ENCODE assay signal across 20 cellular contexts in genomic region chr6:143264291-143264834, GRCh38.
DNase-seq lines count a peak whose midpoint lies in the region; ATAC-seq, FAIRE-seq and TF ChIP-seq lines count a peak whose summit lies in the region.
"Had no signal": no experiment of that assay in that cellular context is flagged by ENCODE, and none has a peak within 500 bp of the region (broad histone marks: within the 10 kb centered on the region; RNA-seq: fewer than 3 reads in every experiment).

No MANE protein-coding gene starts in this region.

- no peak overlapping the region for H3K9ac ChIP-seq in H1 (replicated peaks in 1 of 4; ENCODE audit: extremely low read depth in 1 of 4, low read depth in 3 of 4, low read length in 3 of 4)

- no peaks in the 10 kb centered on the region for H3F3A ChIP-seq in GM23338 (replicated peaks; ENCODE audit: low read depth)

- H2AFZ ChIP-seq in GM23338, result no peak overlapping the region
- no peak overlapping the region for H2AFZ ChIP-seq in H1 (ENCODE audit: low read length)

- H3K79me2 ChIP-seq in GM23338 (replicated peaks; ENCODE audit: insufficient read depth) (no peaks in the 10 kb centered on the region), H1 (ENCODE audit: control insufficient read depth in 1 of 2, insufficient read depth in 2 of 2, low read length in 2 of 2) (no peaks in the 10 kb centered on the region)

- H3K9me3 Mint-ChIP-seq in GM23338, result peaks cover 4% of the 10 kb centered on the region; the same call in 1 of the 3 replicates

- H3K4me3 Mint-ChIP-seq in GM23338, result no peak overlapping the region
- H3K4me3 Mint-ChIP-seq: brain had no signal

- no peak overlapping the region for H2BK5ac ChIP-seq in H1 (ENCODE audit: low read depth, low read length)

- peaks cover 17% of the 10 kb centered on the region for H3K4me1 Mint-ChIP-seq in GM23338

- peaks cover 6% of the 10 kb centered on the region; the same call in 1 of the 2 replicates for H3K9me2 ChIP-seq in GM23338 (ENCODE audit: insufficient read depth)

- whole genome bisulfite sequencing in H1 (ENCODE audit: extremely low coverage in 1 of 2, insufficient coverage in 1 of 2, insufficient read length in 1 of 2, insufficient replicate concordance in 2 of 2, low coverage in 1 of 2, low lambda C conversion rate in 2 of 2, missing lambda C conversion rate in 1 of 2), 2 experiments, result 94% methylated on average over 5 of the region's 5 CpGs; no CpG with 5 or more reads in 1 of the 2 experiments

- H3K36me3 ChIP-seq in GM23338 (ENCODE audit: insufficient read depth), result no peaks in the 10 kb centered on the region
- no peaks in the 10 kb centered on the region for H3K36me3 ChIP-seq in H1 (ENCODE audit: control insufficient read depth in 2 of 4, insufficient read depth in 4 of 4, low read length in 3 of 4)
- no peaks in the 10 kb centered on the region for H3K36me3 ChIP-seq in upper lobe of right lung
- H3K36me3 ChIP-seq: adrenal gland, heart right ventricle had no signal

- H3K18ac ChIP-seq in H1 (ENCODE audit: extremely low read depth, low read length), result no peak overlapping the region

- no peak overlapping the region for H3K4ac ChIP-seq in H1 (replicated peaks; ENCODE audit: insufficient read length, low read depth, low read length)

- peaks cover 7% of the 10 kb centered on the region for H3K36me3 Mint-ChIP-seq in GM23338 (ENCODE audit: low read depth)

- no peaks in the 10 kb centered on the region for H3K23me2 ChIP-seq in H1 (ENCODE audit: low read depth, low read length)

- POLR2A ChIA-PET in H1 (lab: Charles Lee; ENCODE audit: partially characterized antibody), result no interaction called here

- peak overlapping the region; percentile 7 for H3K56ac ChIP-seq in H1 (replicated peaks; ENCODE audit: insufficient read length, low read depth, low read length)

- peak; percentile 48 for DNase-seq in COR-L47 (lab: John Stamatoyannopoulos, UW)
- no peak for DNase-seq in GM23338 (ENCODE audit: low spot score)
- peak; percentile 41 for DNase-seq in NCI-H345 treated with DMSO at 0.1 percent for 48 hours (lab: John Stamatoyannopoulos, UW; ENCODE audit: unreplicated experiment)
- no peak for DNase-seq in H1 (ENCODE audit: low read depth in 1 of 2, low spot score in 2 of 2)
- no peak for DNase-seq in upper lobe of right lung
- DNase-seq: activated CD4-positive, alpha-beta T cell treated with anti-CD3 and anti-CD28 coated beads for 4 hours; activated naive CD4-positive, alpha-beta T cell treated with Interleukin-2 at 50 U/mL for 16 hours; activated T-cell treated with anti-CD3 and anti-CD28 coated beads, Interleukin-2, amount 50 U/mL, for 48 hours; adrenal gland; effector CD8-positive, alpha-beta T cell; erythroblast; heart right ventricle; mammary epithelial cell; stimulated activated CD4-positive, alpha-beta T cell treated with anti-CD3 and anti-CD28 coated beads, Interleukin-15, amount 100 ng/mL, for 24 hours; stimulated activated naive CD8-positive, alpha-beta T cell treated with anti-CD3 and anti-CD28 coated beads, Interleukin-15, Interleukin-2, amounts not matched to agents 100 U/mL and 50 U/mL, for 24 hours had no signal

- H3K4me2 ChIP-seq in GM23338 (0 out of 2 replicates have a peak overlapping the region, but pooled peaks have one; percentile 12), H1 (ENCODE audit: insufficient read depth in 1 of 2, low read depth in 2 of 2, low read length in 2 of 2) (peak overlapping the region in 1 of 2 experiments; percentile 46; a peak in 1 of 4 replicates)

- H3K9me3 ChIP-seq in H1 (ENCODE audit: insufficient read depth in 2 of 2, low read depth in 1 of 2, low read length in 1 of 2) (peaks cover 0 to 2% of the 10 kb centered on the region in 2 experiments; a peak in 1 of 4 replicates), upper lobe of right lung (peaks cover 3% of the 10 kb centered on the region)
- H3K9me3 ChIP-seq: adrenal gland had no signal

- intact Hi-C loops in upper lobe of right lung (cut with DNase I), result no loop called here

- no peak overlapping the region for H2BK15ac ChIP-seq in H1 (ENCODE audit: low read length)

- no peak overlapping the region for H4K8ac ChIP-seq in H1 (ENCODE audit: extremely low read depth, insufficient read depth, low read length)

- H3K4me3 ChIP-seq in GM23338 (no peak overlapping the region), H1 (ENCODE audit: extremely low read depth in 1 of 4, insufficient read depth in 2 of 4, low read depth in 3 of 4, low read length in 4 of 4) (no peak overlapping the region), upper lobe of right lung (no peak overlapping the region)
- H3K4me3 ChIP-seq: adrenal gland, heart right ventricle had no signal

- 0 out of 2 replicates have a peak overlapping the region, but pooled peaks have one; percentile 56 for H2BK20ac ChIP-seq in H1 (ENCODE audit: low read length)

- H4K5ac ChIP-seq in H1 (ENCODE audit: insufficient read length, low read depth, low read length), result no peak overlapping the region

- H2BK12ac ChIP-seq in H1 (ENCODE audit: low read depth, low read length), result no peak overlapping the region

- no peak for TF ChIP-seq RAD21 in H1 (IDR thresholded peaks at IDR 0.05 in 1 of 2, conservative IDR thresholded peaks at IDR 0.05 in 1 of 2; ENCODE audit: low read depth in 2 of 2, low read length in 2 of 2)

- peaks cover 31% of the 10 kb centered on the region for H3K4me1 ChIP-seq in GM23338 (ENCODE audit: insufficient read depth)
- peaks cover 0 to 10% (median 5%) of the 10 kb centered on the region in 4 experiments for H3K4me1 ChIP-seq in H1 (replicated peaks in 1 of 4; ENCODE audit: control insufficient read depth in 3 of 4, insufficient read depth in 4 of 4, low read length in 3 of 4)
- H3K4me1 ChIP-seq in upper lobe of right lung, result no peaks in the 10 kb centered on the region
- H3K4me1 ChIP-seq: adrenal gland had no signal

- H3K79me1 ChIP-seq in H1 (ENCODE audit: low read depth, low read length), result no peaks in the 10 kb centered on the region

- H4K20me1 ChIP-seq in GM23338 (replicated peaks; ENCODE audit: insufficient read depth), result no peaks in the 10 kb centered on the region
- H4K20me1 ChIP-seq in H1 (replicated peaks in 1 of 2; ENCODE audit: control insufficient read depth in 1 of 2, insufficient read depth in 2 of 2, low read length in 2 of 2), result no peaks in the 10 kb centered on the region

- no peak overlapping the region for H4K91ac ChIP-seq in H1 (replicated peaks; ENCODE audit: insufficient read length, low read length)

- H3K14ac ChIP-seq in H1 (ENCODE audit: insufficient read length), result no peak overlapping the region

- ATAC-seq in GM23338 (no peak), HG03432 (IDR thresholded peaks at IDR 0.05; ENCODE audit: unreplicated experiment) (no peak), GM18519 (IDR thresholded peaks at IDR 0.05; ENCODE audit: low FRiP score, unreplicated experiment) (no peak), upper lobe of right lung (no peak)
- ATAC-seq: heart right ventricle; sciatic nerve; stimulated activated naive CD8-positive, alpha-beta T cell treated with anti-CD3 and anti-CD28 coated beads, Interleukin-15, Interleukin-2, amounts not matched to agents 100 U/mL and 50 U/mL, for 24 hours had no signal

- no peak for TF ChIP-seq POLR2A in H1 (IDR thresholded peaks at IDR 0.05; ENCODE audit: control extremely low read depth in 1 of 2, low read depth in 2 of 2, low read length in 2 of 2)

- no peak overlapping the region for H2AK5ac ChIP-seq in H1 (ENCODE audit: low read depth, low read length)

- H3K23ac ChIP-seq in H1 (ENCODE audit: insufficient read length), result no peak overlapping the region

- no peaks in the 10 kb centered on the region for H3K27me3 ChIP-seq in GM23338 (ENCODE audit: insufficient read depth)
- H3K27me3 ChIP-seq in H1 (replicated peaks in 1 of 4; ENCODE audit: control insufficient read depth in 3 of 4, extremely low read depth in 1 of 4, insufficient read depth in 3 of 4, low read length in 3 of 4), result no peaks in the 10 kb centered on the region
- no peaks in the 10 kb centered on the region for H3K27me3 ChIP-seq in upper lobe of right lung
- H3K27me3 ChIP-seq: adrenal gland, heart right ventricle had no signal

- no peak for TF ChIP-seq EP300 in H1 (IDR thresholded peaks at IDR 0.05; ENCODE audit: borderline replicate concordance in 1 of 2, low read depth in 2 of 2, low read length in 2 of 2)

- H2BK120ac ChIP-seq in H1 (replicated peaks; ENCODE audit: low read depth, low read length), result no peak overlapping the region

- FAIRE-seq in H1 (lab: Jason Lieb, UNC), result no peak
- FAIRE-seq: GM19239 had no signal

- no peak for TF ChIP-seq CTCF in GM23338 (conservative IDR thresholded peaks at IDR 0.05; ENCODE audit: low read depth in 2 of 2)
- no peak for TF ChIP-seq CTCF in H1 (IDR thresholded peaks at IDR 0.05; ENCODE audit: control extremely low read depth in 1 of 3, insufficient read depth in 1 of 3, low read depth in 1 of 3, low read length in 3 of 3)
- TF ChIP-seq CTCF in upper lobe of right lung (IDR thresholded peaks at IDR 0.05), result no peak

- peak overlapping the region; percentile 80; the same call in 1 of the 2 replicates for H3K27ac ChIP-seq in GM23338 (ENCODE audit: low read depth)
- no peak overlapping the region for H3K27ac ChIP-seq in H1 (ENCODE audit: low read depth, low read length)
- no peak overlapping the region for H3K27ac ChIP-seq in upper lobe of right lung
- H3K27ac ChIP-seq: adrenal gland, heart right ventricle had no signal

- CTCF ChIA-PET in H1 (lab: Charles Lee; ENCODE audit: partially characterized antibody), result no interaction called here

- peak overlapping the region; percentile 13; the same call in 1 of the 2 replicates for H3K27ac Mint-ChIP-seq in GM23338

- H3K27me3 Mint-ChIP-seq in GM23338 (ENCODE audit: insufficient read depth, low read depth, poor library complexity), result peaks cover 5% of the 10 kb centered on the region
- H3K27me3 Mint-ChIP-seq: brain had no signal

TF ChIP-seq in GM23338, 12 proteins besides CTCF, POLR2A, EP300 and RAD21 (continues in another document):
- TF ChIP-seq EZH2phosphoT487 (IDR thresholded peaks at IDR 0.05; ENCODE audit: unreplicated experiment) (no peak), ZNF331 (CRISPR knock-in tag; IDR thresholded peaks at IDR 0.05; ENCODE audit: low read depth) (no peak)

TF ChIP-seq in H1, 55 proteins besides CTCF, POLR2A, EP300 and RAD21 (continues in another document):
- TF ChIP-seq SUZ12 (IDR thresholded peaks at IDR 0.05; ENCODE audit: low read length) (no peak), SP2 (IDR thresholded peaks at IDR 0.05; ENCODE audit: low read length) (no peak), CHD1 (IDR thresholded peaks at IDR 0.05; ENCODE audit: low read depth, low read length) (no peak), TAF7 (optimal IDR thresholded peaks at IDR 0.05; ENCODE audit: borderline replicate concordance, low read depth, low read length) (no peak), USF2 (IDR thresholded peaks at IDR 0.05; ENCODE audit: low read length) (no peak), EZH2 (IDR thresholded peaks at IDR 0.05; ENCODE audit: low read depth, low read length, severe bottlenecking) (no peak), HDAC2 (IDR thresholded peaks at IDR 0.05; ENCODE audit: borderline replicate concordance in 1 of 2, low read depth in 2 of 2, low read length in 2 of 2) (no peak)

Comparison
In these comparisons a context has a peak if more than half of its experiments do, and no peak if none do; other contexts are left out.
1. DNase-seq: peak in COR-L47 (single experiment) and NCI-H345 treated with DMSO at 0.1 percent for 48 hours (single experiment); none in GM23338 (single experiment), H1 (0 of 2) and upper lobe of right lung (single experiment).